ENCODE assay signal across 16 cellular contexts in the genomic region with DNA sequence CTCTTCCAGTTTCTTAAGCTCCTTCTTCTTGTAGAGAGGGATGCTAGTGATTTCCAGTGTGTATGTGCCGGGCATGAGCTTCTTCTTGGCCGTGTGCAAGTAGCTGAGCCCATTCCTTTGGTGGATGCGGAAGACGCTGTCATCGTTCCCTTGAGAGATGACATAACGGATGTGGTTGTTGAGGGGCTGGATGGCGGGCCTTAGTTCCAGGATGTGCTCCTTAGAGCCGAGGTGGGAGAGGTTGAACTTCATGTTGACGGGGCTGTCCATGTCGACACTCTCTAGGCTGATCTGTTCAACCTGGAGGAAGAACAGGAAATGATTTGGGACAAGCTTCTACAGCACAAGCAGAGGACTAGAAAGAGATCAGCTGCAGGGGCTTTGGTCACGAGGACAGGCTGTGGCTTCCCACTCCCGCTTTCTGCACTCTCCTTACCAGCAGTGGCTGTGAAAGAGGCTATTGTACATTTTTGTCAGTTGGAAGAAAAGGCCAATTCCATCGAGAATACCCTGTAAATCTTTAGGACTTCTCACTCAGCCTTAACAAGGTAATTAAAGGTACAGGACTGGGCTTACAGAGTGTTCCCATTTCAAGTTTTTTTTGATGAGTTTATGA.
"Had no signal": no experiment of that assay in that cellular context is flagged by ENCODE, and none has a peak within 500 bp of the region (broad histone marks: within the 10 kb centered on the region; RNA-seq: fewer than 3 reads in every experiment).

No MANE protein-coding gene starts in this region.

- DNase-seq: activated CD4-positive, alpha-beta memory T cell treated with anti-CD3 and anti-CD28 coated beads for 36 hours; activated CD4-positive, alpha-beta T cell treated with anti-CD3 and anti-CD28 coated beads for 1 hour; activated effector memory CD4-positive, alpha-beta T cell treated with Interleukin-2 at 50 U/mL for 16 hours; activated T-cell treated with anti-CD3 and anti-CD28 coated beads, Interleukin-2, amount 50 U/mL, for 4 hours; effector CD8-positive, alpha-beta T cell; gastrocnemius medialis; ovary; SK-N-SH; stimulated activated CD4-positive, alpha-beta T cell treated with anti-CD3 and anti-CD28 coated beads, Interleukin-12 subunit alpha, Interleukin-12 subunit beta, amount 100 ng/mL, for 4 hours; stimulated activated CD4-positive, alpha-beta T cell treated with anti-CD3 and anti-CD28 coated beads, Interleukin-2, amount 100 ng/mL, for 24 hours; T-cell had no signal

- ATAC-seq: activated T-cell treated with anti-CD3 and anti-CD28 coated beads, Interleukin-2, amount 50 U/mL, for 4 hours; gastrocnemius medialis; stimulated activated memory B cell treated with anti-CD40 and anti-IgM and Interleukin-4, amounts not matched to agents 10 μg/mL and 1 μg/mL and 100 μg/mL, for 72 hours; T-cell had no signal

- H3K27me3 ChIP-seq: gastrocnemius medialis, hepatocyte, ovary had no signal

- H3K36me3 Mint-ChIP-seq: activated CD4-positive, alpha-beta memory T cell treated with anti-CD3 and anti-CD28 coated beads for 36 hours; activated naive CD4-positive, alpha-beta T cell treated with anti-CD3 and anti-CD28 coated beads, Interleukin-2, amount 50 U/mL, for 24 hours; stimulated activated memory B cell treated with anti-CD40 and anti-IgM and Interleukin-4, amounts not matched to agents 10 μg/mL and 1 μg/mL and 100 μg/mL, for 72 hours; T-cell had no signal

- H3K4me3 Mint-ChIP-seq: activated CD4-positive, alpha-beta memory T cell treated with anti-CD3 and anti-CD28 coated beads for 36 hours; activated naive CD4-positive, alpha-beta T cell treated with anti-CD3 and anti-CD28 coated beads, Interleukin-2, amount 50 U/mL, for 24 hours; activated T-cell treated with anti-CD3 and anti-CD28 coated beads, Interleukin-2, amount 50 U/mL, for 4 hours; central memory CD8-positive, alpha-beta T cell; stimulated activated memory B cell treated with anti-CD40 and anti-IgM and Interleukin-4, amounts not matched to agents 10 μg/mL and 1 μg/mL and 100 μg/mL, for 72 hours; T-cell had no signal

- H3K9me3 ChIP-seq: gastrocnemius medialis, ovary, SK-N-SH had no signal

- H3K27ac ChIP-seq: gastrocnemius medialis, hepatocyte, ovary, VCaP had no signal

- H3K4me1 Mint-ChIP-seq: activated naive CD4-positive, alpha-beta T cell treated with anti-CD3 and anti-CD28 coated beads, Interleukin-2, amount 50 U/mL, for 24 hours; central memory CD8-positive, alpha-beta T cell; stimulated activated memory B cell treated with anti-CD40 and anti-IgM and Interleukin-4, amounts not matched to agents 10 μg/mL and 1 μg/mL and 100 μg/mL, for 72 hours; T-cell had no signal

- H3K27ac Mint-ChIP-seq: activated CD4-positive, alpha-beta memory T cell treated with anti-CD3 and anti-CD28 coated beads for 36 hours; activated naive CD4-positive, alpha-beta T cell treated with anti-CD3 and anti-CD28 coated beads, Interleukin-2, amount 50 U/mL, for 24 hours; stimulated activated memory B cell treated with anti-CD40 and anti-IgM and Interleukin-4, amounts not matched to agents 10 μg/mL and 1 μg/mL and 100 μg/mL, for 72 hours; T-cell had no signal

- H3K36me3 ChIP-seq: gastrocnemius medialis, ovary had no signal

- H3K4me3 ChIP-seq: gastrocnemius medialis, hepatocyte, ovary had no signal

- H3K27me3 Mint-ChIP-seq: stimulated activated memory B cell treated with anti-CD40 and anti-IgM and Interleukin-4, amounts not matched to agents 10 μg/mL and 1 μg/mL and 100 μg/mL, for 72 hours had no signal

- H3K9me3 Mint-ChIP-seq: activated CD4-positive, alpha-beta memory T cell treated with anti-CD3 and anti-CD28 coated beads for 36 hours; activated T-cell treated with anti-CD3 and anti-CD28 coated beads, Interleukin-2, amount 50 U/mL, for 4 hours; central memory CD8-positive, alpha-beta T cell; stimulated activated memory B cell treated with anti-CD40 and anti-IgM and Interleukin-4, amounts not matched to agents 10 μg/mL and 1 μg/mL and 100 μg/mL, for 72 hours had no signal
